ENCODE assay signal across 11 cellular contexts in the genomic region with DNA sequence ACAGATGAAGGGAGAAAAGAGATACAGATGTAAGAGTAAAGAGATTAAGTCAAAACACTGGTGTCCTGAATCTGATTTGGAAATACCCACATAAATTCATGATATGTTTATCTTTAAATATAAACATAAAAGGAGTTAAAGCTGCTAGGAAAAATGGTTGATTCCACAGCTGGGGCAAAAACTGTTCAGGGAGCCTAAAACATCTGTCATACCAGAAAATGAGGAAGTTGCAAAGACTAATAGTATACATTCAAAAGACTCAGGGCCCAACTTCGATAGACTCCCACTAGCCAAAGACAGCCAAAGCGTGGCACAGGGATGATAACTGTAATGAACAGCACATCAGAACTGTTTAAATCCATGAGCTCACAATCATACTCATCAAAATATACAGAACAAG.
A peak's percentile ranks its signal among the peaks of the same experiment; 100 is the strongest.
DNase-seq lines count a peak whose midpoint lies in the region; ATAC-seq and TF ChIP-seq lines count a peak whose summit lies in the region.
"Had no signal": no experiment of that assay in that cellular context is flagged by ENCODE, and none has a peak within 500 bp of the region (broad histone marks: within the 10 kb centered on the region; RNA-seq: fewer than 3 reads in every experiment).

No MANE protein-coding gene starts in this region.

- POLR2A ChIA-PET in activated B cell treated with CpG ODN at 0.5 μM for 24 hours (lab: Charles Lee), result interaction anchor here (1.2 kb wide), 1 partner anchor 12 kb away, joined by 5 read pairs; no protein-coding TSS in a partner anchor

- intact Hi-C loops in activated B cell treated with CpG ODN at 0.5 μM for 24 hours (cut with micrococcal nuclease), result loop anchor here (1.0 to 5.0 kb wide), 2 partner anchors 12 to 43 kb away; no protein-coding TSS in a partner anchor

- CTCF ChIA-PET in activated B cell treated with CpG ODN at 0.5 μM for 24 hours (lab: Charles Lee), result no interaction called here

- H3K9me3 Mint-ChIP-seq in activated B cell treated with CpG ODN at 0.5 μM for 24 hours, result no peaks in the 10 kb centered on the region
- H3K9me3 Mint-ChIP-seq: CD8-positive, alpha-beta memory T cell had no signal

- peaks cover 4% of the 10 kb centered on the region for H3K36me3 Mint-ChIP-seq in activated B cell treated with CpG ODN at 0.5 μM for 24 hours (ENCODE audit: low read depth)

- ATAC-seq in GM18519 (IDR thresholded peaks at IDR 0.05; ENCODE audit: low FRiP score, unreplicated experiment), result peak; percentile 53
- ATAC-seq in GM21717 (IDR thresholded peaks at IDR 0.05; ENCODE audit: unreplicated experiment), result peak; percentile 74
- peak; percentile 50 for ATAC-seq in HG03460 (IDR thresholded peaks at IDR 0.05; ENCODE audit: unreplicated experiment)
- ATAC-seq in activated B cell treated with CpG ODN at 0.5 μM for 24 hours (ENCODE audit: low read depth), result peak; percentile 57
- ATAC-seq: stimulated activated naive CD8-positive, alpha-beta T cell treated with anti-CD3 and anti-CD28 coated beads, Interleukin-15, Interleukin-2, amounts not matched to agents 100 U/mL and 50 U/mL, for 24 hours had no signal

- peaks cover 40% of the 10 kb centered on the region for H3K4me1 Mint-ChIP-seq in activated B cell treated with CpG ODN at 0.5 μM for 24 hours

- H3K4me3 Mint-ChIP-seq in activated B cell treated with CpG ODN at 0.5 μM for 24 hours, result no peak overlapping the region
- H3K4me3 Mint-ChIP-seq: CD8-positive, alpha-beta memory T cell had no signal

- TF ChIP-seq CTCF in activated B cell treated with CpG ODN at 0.5 μM for 24 hours (IDR thresholded peaks at IDR 0.05), result no peak

- H3K27me3 Mint-ChIP-seq in activated B cell treated with CpG ODN at 0.5 μM for 24 hours, result no peaks in the 10 kb centered on the region

- H3K27ac Mint-ChIP-seq in activated B cell treated with CpG ODN at 0.5 μM for 24 hours, result peak overlapping the region; percentile 63

- DNase-seq in activated B cell treated with CpG ODN at 0.5 μM for 24 hours (no peak), NCI-H2196 (lab: John Stamatoyannopoulos, UW; ENCODE audit: unreplicated experiment) (no peak), GDM1 (lab: John Stamatoyannopoulos, UW) (no peak), NCI-H345 treated with DMSO at 0.1 percent for 48 hours (lab: John Stamatoyannopoulos, UW; ENCODE audit: unreplicated experiment) (no peak), NCI-H2107 (lab: John Stamatoyannopoulos, UW) (no peak)
- DNase-seq: CD8-positive, alpha-beta memory T cell; NCI-H510A treated with DMSO at 0.1 percent for 48 hours; stimulated activated naive CD8-positive, alpha-beta T cell treated with anti-CD3 and anti-CD28 coated beads, Interleukin-15, Interleukin-2, amounts not matched to agents 100 U/mL and 50 U/mL, for 24 hours had no signal
